8 cellular contexts compared by ENCODE assay signal in genomic region chr2:38075436-38076249, GRCh38. TPM values are rescaled to one million over a fixed set of nuclear protein-coding genes. Genes with fewer than 3 reads are reported as not detected.
DNase-seq lines count a peak whose midpoint lies in the region; ATAC-seq and TF ChIP-seq lines count a peak whose summit lies in the region.

Gene CYP1B1, minus strand, starts transcription at chr2:38076151. Its CDS starts 763 bp downstream, at chr2:38075388.

- no peak for TF ChIP-seq EP300 in suprapubic skin (IDR thresholded peaks at IDR 0.05)

- H3K27ac ChIP-seq in HUES48 (ENCODE audit: low read depth, low read length): peak within 1 kb of the TSS; percentile 87
- H3K27ac ChIP-seq in body of pancreas: peak within 1 kb of the TSS; percentile 42 to 89 (median 80)
- H3K27ac ChIP-seq in suprapubic skin: peak within 1 kb of the TSS; percentile 93

- H3K36me3 ChIP-seq in HUES48 (ENCODE audit: control insufficient read depth, insufficient read depth, low read length) (no peaks in the 10 kb centered on the region), body of pancreas (replicated peaks in 1 of 2; ENCODE audit: insufficient read depth in 1 of 2, low read depth in 2 of 2) (no peaks in the 10 kb centered on the region), suprapubic skin (no peaks in the 10 kb centered on the region)

- H3K4me3 ChIP-seq in HUES48 (ENCODE audit: low read depth, low read length): peak within 1 kb of the TSS; percentile 56
- peak within 1 kb of the TSS in 1 of 2 donors; percentile 37 for H3K4me3 ChIP-seq in body of pancreas
- peak within 1 kb of the TSS; percentile 76 for H3K4me3 ChIP-seq in suprapubic skin

- no peaks in the 10 kb centered on the region for H3K9me3 ChIP-seq in HUES48 (ENCODE audit: control insufficient read depth, insufficient read depth, low read length)
- no peaks in the 10 kb centered on the region for H3K9me3 ChIP-seq in body of pancreas
- no peaks in the 10 kb centered on the region for H3K9me3 ChIP-seq in suprapubic skin

- peak; percentile 42 for DNase-seq in NCI-H2171 treated with DMSO at 0.1 percent for 48 hours (lab: John Stamatoyannopoulos, UW)
- DNase-seq in NCI-H2171 (lab: John Stamatoyannopoulos, UW): no peak
- DNase-seq in body of pancreas: peak in 2 of 4 donors; percentile 11 to 15
- peak; percentile 37 for DNase-seq in left kidney (ENCODE audit: low read depth, low spot score)
- DNase-seq in suprapubic skin (ENCODE audit: low spot score in 2 of 2): peak in 1 of 2 donors; percentile 71
- no peak for DNase-seq in NCI-H1436 (lab: John Stamatoyannopoulos, UW)

- intact Hi-C loops in body of pancreas (cut with DNase I): loop anchor here (10.0 kb wide), 1 partner anchor 199 kb away; no protein-coding TSS in a partner anchor

- TF ChIP-seq CTCF in body of pancreas (IDR thresholded peaks at IDR 0.05): no peak
- TF ChIP-seq CTCF in suprapubic skin (IDR thresholded peaks at IDR 0.05): no peak

- 2 to 3% methylated on average over 20 to 63 of the region's 63 CpGs for WGBS in body of pancreas, 2 donors
- 4% methylated on average over 11 of the region's 63 CpGs for WGBS in suprapubic skin

- peaks cover 62% of the 10 kb centered on the region for H3K27me3 ChIP-seq in HUES48 (ENCODE audit: control insufficient read depth, insufficient read depth, low read length)
- no peaks in the 10 kb centered on the region for H3K27me3 ChIP-seq in body of pancreas
- peaks cover 20% of the 10 kb centered on the region for H3K27me3 ChIP-seq in suprapubic skin

- TF ChIP-seq POLR2A in body of pancreas (IDR thresholded peaks at IDR 0.05): no peak
- TF ChIP-seq POLR2A in suprapubic skin (IDR thresholded peaks at IDR 0.05): no peak

- H3K4me1 ChIP-seq in HUES48 (ENCODE audit: control insufficient read depth, insufficient read depth, low read length) (peaks cover 44% of the 10 kb centered on the region), body of pancreas (peaks cover 37% of the 10 kb centered on the region), suprapubic skin (peaks cover 41% of the 10 kb centered on the region)

- ATAC-seq in body of pancreas (no peak), HG03175 (IDR thresholded peaks at IDR 0.05; ENCODE audit: unreplicated experiment) (no peak)

- peak within 1 kb of the TSS; percentile 51 for H3K9ac ChIP-seq in HUES48 (ENCODE audit: low read depth, low read length)

RNA-seq across cellular contexts. Expression of gene CYP1B1, which starts in this region (rescaled TPM):
- total RNA-seq in body of pancreas: 10 to 100 TPM in 1 of 2 donors, 1 to 10 TPM in 1; 9.1 to 22.4 TPM
- total RNA-seq in suprapubic skin: 10 to 100 TPM; 10.7 to 19.6 (median 12.8) TPM

Comparison
In these comparisons a context has a peak if more than half of its experiments do, and no peak if none do; other contexts are left out.
1. DNase-seq: peak in NCI-H2171 treated with DMSO at 0.1 percent for 48 hours (single experiment) and left kidney (single experiment); none in NCI-H2171 (single experiment) and NCI-H1436 (single experiment).
2. Peak in every context shown above with its lines, with median percentiles within 50 percentile points of each other: H3K27ac ChIP-seq.